ENCODE assay signal across 1 cellular context in genomic region chr5:138650999-138651766, GRCh38.
TF ChIP-seq lines count a peak whose summit lies in the region.

No MANE protein-coding gene starts in this region.

TF ChIP-seq in HepG2, 621 proteins besides CTCF, POLR2A, EP300 and RAD21 (continued from another document):
- TF ChIP-seq, protein P1, sequence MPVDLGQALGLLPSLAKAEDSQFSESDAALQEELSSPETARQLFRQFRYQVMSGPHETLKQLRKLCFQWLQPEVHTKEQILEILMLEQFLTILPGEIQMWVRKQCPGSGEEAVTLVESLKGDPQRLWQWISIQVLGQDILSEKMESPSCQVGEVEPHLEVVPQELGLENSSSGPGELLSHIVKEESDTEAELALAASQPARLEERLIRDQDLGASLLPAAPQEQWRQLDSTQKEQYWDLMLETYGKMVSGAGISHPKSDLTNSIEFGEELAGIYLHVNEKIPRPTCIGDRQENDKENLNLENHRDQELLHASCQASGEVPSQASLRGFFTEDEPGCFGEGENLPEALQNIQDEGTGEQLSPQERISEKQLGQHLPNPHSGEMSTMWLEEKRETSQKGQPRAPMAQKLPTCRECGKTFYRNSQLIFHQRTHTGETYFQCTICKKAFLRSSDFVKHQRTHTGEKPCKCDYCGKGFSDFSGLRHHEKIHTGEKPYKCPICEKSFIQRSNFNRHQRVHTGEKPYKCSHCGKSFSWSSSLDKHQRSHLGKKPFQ (CRISPR knock-in tag; IDR thresholded peaks at IDR 0.05; ENCODE audit: insufficient replicate concordance) = no peak
- TF ChIP-seq ZFP37 (CRISPR knock-in tag; IDR thresholded peaks at IDR 0.05; ENCODE audit: borderline replicate concordance) (no peak), ZBTB26 (CRISPR knock-in tag; IDR thresholded peaks at IDR 0.05; ENCODE audit: borderline replicate concordance) (no peak), ZSCAN30 (CRISPR knock-in tag; IDR thresholded peaks at IDR 0.05) (no peak), HDAC6 (IDR thresholded peaks at IDR 0.05; ENCODE audit: low read depth, low read length) (no peak)
